27 cellular contexts compared by ENCODE assay signal in the genomic region with DNA sequence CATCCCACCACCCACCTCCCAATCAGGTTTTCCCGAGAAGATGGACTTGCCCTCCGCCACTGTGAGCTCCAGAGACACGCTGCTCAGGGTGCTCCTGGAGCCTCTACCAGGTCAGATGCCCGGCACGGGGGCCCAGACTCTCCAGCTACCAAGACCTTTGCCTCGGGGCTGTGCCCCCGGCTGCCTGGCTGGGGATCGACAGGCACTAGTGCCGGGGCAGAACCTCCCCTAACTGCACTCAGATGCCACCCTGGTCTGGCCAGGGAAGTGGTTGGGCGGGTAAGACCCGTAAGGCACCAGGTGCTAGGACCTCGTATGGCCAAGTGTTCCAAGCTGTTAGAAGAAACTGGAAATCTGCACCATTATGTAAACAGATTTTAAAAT.
DNase-seq lines count a peak whose midpoint lies in the region; ATAC-seq and TF ChIP-seq lines count a peak whose summit lies in the region.
"Had no signal": no experiment of that assay in that cellular context is flagged by ENCODE, and none has a peak within 500 bp of the region (broad histone marks: within the 10 kb centered on the region; RNA-seq: fewer than 3 reads in every experiment).

No MANE protein-coding gene starts in this region.

- H3K9me3 Mint-ChIP-seq in activated T-cell treated with anti-CD3 and anti-CD28 coated beads, Interleukin-2, amount 50 U/mL, for 24 hours, result no peaks in the 10 kb centered on the region
- H3K9me3 Mint-ChIP-seq in stimulated activated memory B cell treated with anti-CD40 and anti-IgM and Interleukin-4, amounts not matched to agents 10 μg/mL and 1 μg/mL and 100 μg/mL, for 72 hours, result no peaks in the 10 kb centered on the region
- H3K9me3 Mint-ChIP-seq: activated B cell treated with CpG ODN at 0.5 μM for 24 hours; activated CD4-positive, alpha-beta memory T cell treated with anti-CD3 and anti-CD28 coated beads, Interleukin-2, amount 10 ng/mL, durations not matched to agents 7 days and 5 days; activated naive CD8-positive, alpha-beta T cell treated with anti-CD3 and anti-CD28 coated beads, Interleukin-2, amount 10 ng/mL, durations not matched to agents 7 days and 5 days had no signal

- H3K9ac ChIP-seq in mesenchymal stem cell (ENCODE audit: low read length), result no peak overlapping the region

- H3K4me1 ChIP-seq in body of pancreas (peaks cover 68% of the 10 kb centered on the region), mesenchymal stem cell (ENCODE audit: control insufficient read depth, insufficient read depth, low read depth, low read length) (peaks cover 55% of the 10 kb centered on the region)

- no peaks in the 10 kb centered on the region for H3K27me3 ChIP-seq in body of pancreas
- no peaks in the 10 kb centered on the region for H3K27me3 ChIP-seq in mesenchymal stem cell (ENCODE audit: control insufficient read depth in 1 of 2, insufficient read depth in 1 of 2, low read length in 2 of 2)
- H3K27me3 ChIP-seq: brain microvascular endothelial cell, SJCRH30 had no signal

- H4K8ac ChIP-seq in mesenchymal stem cell (ENCODE audit: low read length), result no peak overlapping the region

- peak overlapping the region in 1 of 2 experiments; percentile 87 for H2BK12ac ChIP-seq in mesenchymal stem cell (ENCODE audit: low read length in 2 of 2)

- H3K9me3 ChIP-seq in body of pancreas (no peaks in the 10 kb centered on the region), mesenchymal stem cell (ENCODE audit: control insufficient read depth, low read length) (no peaks in the 10 kb centered on the region)
- H3K9me3 ChIP-seq: SJCRH30 had no signal

- peaks cover 19% of the 10 kb centered on the region for H3K36me3 Mint-ChIP-seq in activated T-cell treated with anti-CD3 and anti-CD28 coated beads, Interleukin-2, amount 50 U/mL, for 24 hours (ENCODE audit: low read depth)
- H3K36me3 Mint-ChIP-seq in stimulated activated memory B cell treated with anti-CD40 and anti-IgM and Interleukin-4, amounts not matched to agents 10 μg/mL and 1 μg/mL and 100 μg/mL, for 72 hours, result no peaks in the 10 kb centered on the region
- H3K36me3 Mint-ChIP-seq: activated naive CD8-positive, alpha-beta T cell treated with anti-CD3 and anti-CD28 coated beads, Interleukin-2, amount 10 ng/mL, durations not matched to agents 7 days and 5 days had no signal

- H3K18ac ChIP-seq in mesenchymal stem cell (ENCODE audit: low read depth in 1 of 2, low read length in 2 of 2), result peak overlapping the region in 1 of 2 experiments; percentile 46

- intact Hi-C loops in body of pancreas (cut with DNase I), result no loop called here

- 37 to 56% methylated on average over 2 to 12 of the region's 12 CpGs for WGBS in body of pancreas, 2 donors
- 96% methylated on average over 12 of the region's 12 CpGs for WGBS in mesenchymal stem cell

- H3K4me3 ChIP-seq in body of pancreas, result no peak overlapping the region
- H3K4me3 ChIP-seq in mesenchymal stem cell (ENCODE audit: insufficient read depth in 1 of 2, low read depth in 1 of 2, low read length in 2 of 2), result no peak overlapping the region
- H3K4me3 ChIP-seq: SJCRH30 had no signal

- no peak for ATAC-seq in body of pancreas
- ATAC-seq in stimulated activated memory B cell treated with anti-CD40 and anti-IgM and Interleukin-4, amounts not matched to agents 10 μg/mL and 1 μg/mL and 100 μg/mL, for 72 hours, result no peak
- no peak for ATAC-seq in GM18517 (IDR thresholded peaks at IDR 0.05; ENCODE audit: unreplicated experiment)
- ATAC-seq: HCT116 had no signal

- H3K4me2 ChIP-seq in mesenchymal stem cell (ENCODE audit: low read length, poor library complexity, severe bottlenecking), result no peak overlapping the region

- no peak overlapping the region for H3K4me3 Mint-ChIP-seq in activated T-cell treated with anti-CD3 and anti-CD28 coated beads, Interleukin-2, amount 50 U/mL, for 24 hours
- no peak overlapping the region for H3K4me3 Mint-ChIP-seq in stimulated activated memory B cell treated with anti-CD40 and anti-IgM and Interleukin-4, amounts not matched to agents 10 μg/mL and 1 μg/mL and 100 μg/mL, for 72 hours
- H3K4me3 Mint-ChIP-seq: activated CD4-positive, alpha-beta memory T cell treated with anti-CD3 and anti-CD28 coated beads, Interleukin-2, amount 10 ng/mL, durations not matched to agents 7 days and 5 days; activated naive CD8-positive, alpha-beta T cell treated with anti-CD3 and anti-CD28 coated beads, Interleukin-2, amount 10 ng/mL, durations not matched to agents 7 days and 5 days had no signal

- H2AFZ ChIP-seq in mesenchymal stem cell (ENCODE audit: low read depth, low read length), result no peak overlapping the region

- no peak overlapping the region for H2BK15ac ChIP-seq in mesenchymal stem cell (ENCODE audit: low read depth, poor library complexity, severe bottlenecking)

- TF ChIP-seq CTCF in body of pancreas (IDR thresholded peaks at IDR 0.05), result peak in 1 of 7 experiments; percentile 2

- H4K91ac ChIP-seq in mesenchymal stem cell (ENCODE audit: low read length), result peak overlapping the region; percentile 70

- TF ChIP-seq POLR2A in body of pancreas (IDR thresholded peaks at IDR 0.05), result no peak

- DNase-seq in activated T-cell treated with anti-CD3 and anti-CD28 coated beads, Interleukin-2, amount 50 U/mL, for 24 hours, result no peak
- no peak for DNase-seq in activated T-cell treated with anti-CD3 and anti-CD28 coated beads, Interleukin-2, amount 50 U/mL, for 1 hour
- peak in 3 of 4 donors; percentile 55 to 70 (median 69) for DNase-seq in body of pancreas
- DNase-seq in mesenchymal stem cell, result no peak
- no peak for DNase-seq in stimulated activated CD4-positive, alpha-beta T cell treated with anti-CD3 and anti-CD28 coated beads, Interleukin-4, amount 100 ng/mL, for 1 hour
- DNase-seq in DMS53 treated with DMSO at 0.1 percent for 48 hours (lab: John Stamatoyannopoulos, UW; ENCODE audit: unreplicated experiment), result no peak
- DNase-seq: 8988T; activated B cell treated with CpG ODN at 0.5 μM for 24 hours; activated CD4-positive, alpha-beta memory T cell treated with anti-CD3 and anti-CD28 coated beads, Interleukin-2, amount 10 ng/mL, durations not matched to agents 7 days and 5 days; activated naive CD8-positive, alpha-beta T cell treated with anti-CD3 and anti-CD28 coated beads, Interleukin-2, amount 10 ng/mL, durations not matched to agents 7 days and 5 days; activated T-cell treated with anti-CD3 and anti-CD28 coated beads, Interleukin-2, amount 50 U/mL, for 48 hours; brain microvascular endothelial cell; dermis blood vessel endothelial cell; DMS153; erythroblast; GF-D8; KBM-7; kidney glomerular epithelial cell; MV-4-11; NCI-H187; NCI-H345; SJCRH30; stimulated activated naive CD4-positive, alpha-beta T cell treated with Interleukin-2 at 50 U/mL for 16 hours had no signal

- peaks cover 39% of the 10 kb centered on the region for H3K79me1 ChIP-seq in mesenchymal stem cell (replicated peaks; ENCODE audit: low read length, poor library complexity, severe bottlenecking)

- peak overlapping the region; percentile 85 for H2AK5ac ChIP-seq in mesenchymal stem cell (ENCODE audit: low read length, severe bottlenecking)

- no peak overlapping the region for H3K23ac ChIP-seq in mesenchymal stem cell (ENCODE audit: low read length in 2 of 2)

- H2BK5ac ChIP-seq in mesenchymal stem cell (ENCODE audit: low read depth, low read length, poor library complexity, severe bottlenecking), result no peak overlapping the region

- peaks cover 7% of the 10 kb centered on the region for H3K4me1 Mint-ChIP-seq in activated T-cell treated with anti-CD3 and anti-CD28 coated beads, Interleukin-2, amount 50 U/mL, for 24 hours (ENCODE audit: low read depth)
- peaks cover 20% of the 10 kb centered on the region for H3K4me1 Mint-ChIP-seq in stimulated activated memory B cell treated with anti-CD40 and anti-IgM and Interleukin-4, amounts not matched to agents 10 μg/mL and 1 μg/mL and 100 μg/mL, for 72 hours
- H3K4me1 Mint-ChIP-seq: activated CD4-positive, alpha-beta memory T cell treated with anti-CD3 and anti-CD28 coated beads, Interleukin-2, amount 10 ng/mL, durations not matched to agents 7 days and 5 days; activated naive CD8-positive, alpha-beta T cell treated with anti-CD3 and anti-CD28 coated beads, Interleukin-2, amount 10 ng/mL, durations not matched to agents 7 days and 5 days had no signal

- no peak overlapping the region for H3K14ac ChIP-seq in mesenchymal stem cell (ENCODE audit: low read length in 2 of 2)

- H3K27ac Mint-ChIP-seq in activated T-cell treated with anti-CD3 and anti-CD28 coated beads, Interleukin-2, amount 50 U/mL, for 24 hours, result peak overlapping the region; percentile 77
- H3K27ac Mint-ChIP-seq in stimulated activated memory B cell treated with anti-CD40 and anti-IgM and Interleukin-4, amounts not matched to agents 10 μg/mL and 1 μg/mL and 100 μg/mL, for 72 hours, result peak overlapping the region; percentile 67
- H3K27ac Mint-ChIP-seq: activated B cell treated with CpG ODN at 0.5 μM for 24 hours; activated CD4-positive, alpha-beta memory T cell treated with anti-CD3 and anti-CD28 coated beads, Interleukin-2, amount 10 ng/mL, durations not matched to agents 7 days and 5 days; activated naive CD8-positive, alpha-beta T cell treated with anti-CD3 and anti-CD28 coated beads, Interleukin-2, amount 10 ng/mL, durations not matched to agents 7 days and 5 days; B cell had no signal

- H3K27me3 Mint-ChIP-seq in activated T-cell treated with anti-CD3 and anti-CD28 coated beads, Interleukin-2, amount 50 U/mL, for 24 hours, result no peaks in the 10 kb centered on the region
- H3K27me3 Mint-ChIP-seq in stimulated activated memory B cell treated with anti-CD40 and anti-IgM and Interleukin-4, amounts not matched to agents 10 μg/mL and 1 μg/mL and 100 μg/mL, for 72 hours, result no peaks in the 10 kb centered on the region
- H3K27me3 Mint-ChIP-seq: activated B cell treated with CpG ODN at 0.5 μM for 24 hours; activated CD4-positive, alpha-beta memory T cell treated with anti-CD3 and anti-CD28 coated beads, Interleukin-2, amount 10 ng/mL, durations not matched to agents 7 days and 5 days; activated naive CD8-positive, alpha-beta T cell treated with anti-CD3 and anti-CD28 coated beads, Interleukin-2, amount 10 ng/mL, durations not matched to agents 7 days and 5 days; B cell had no signal

- H3K27ac ChIP-seq in body of pancreas, result peak overlapping the region in 3 of 4 donors; percentile 47 to 64 (median 61)
- H3K27ac ChIP-seq in mesenchymal stem cell (ENCODE audit: low read length, poor library complexity, severe bottlenecking), result peak overlapping the region; percentile 17
- H3K27ac ChIP-seq: brain microvascular endothelial cell, SJCRH30 had no signal

- no peak overlapping the region for H2BK120ac ChIP-seq in mesenchymal stem cell (ENCODE audit: low read depth, low read length)

- H3K36me3 ChIP-seq in body of pancreas (replicated peaks in 1 of 2; ENCODE audit: insufficient read depth in 1 of 2, low read depth in 2 of 2) (no peaks in the 10 kb centered on the region), mesenchymal stem cell (ENCODE audit: control insufficient read depth in 1 of 2, insufficient read depth in 2 of 2, low read depth in 1 of 2, low read length in 2 of 2) (peaks cover 17 to 69% of the 10 kb centered on the region in 2 experiments)
- H3K36me3 ChIP-seq: SJCRH30 had no signal

- H3K4ac ChIP-seq in mesenchymal stem cell (ENCODE audit: low read depth in 1 of 2, low read length in 2 of 2), result no peak overlapping the region

Comparison
In these comparisons a context has a peak if more than half of its experiments do, and no peak if none do; other contexts are left out.
1. DNase-seq: peak in body of pancreas (3 of 4); none in activated T-cell treated with anti-CD3 and anti-CD28 coated beads, Interleukin-2, amount 50 U/mL, for 24 hours (single experiment), activated T-cell treated with anti-CD3 and anti-CD28 coated beads, Interleukin-2, amount 50 U/mL, for 1 hour (single experiment), mesenchymal stem cell (single experiment), stimulated activated CD4-positive, alpha-beta T cell treated with anti-CD3 and anti-CD28 coated beads, Interleukin-4, amount 100 ng/mL, for 1 hour (single experiment) and DMS53 treated with DMSO at 0.1 percent for 48 hours (single experiment).